In genomic region chr5:75049581-75050274, GRCh38 we compare ENCODE assay signal across 8 cellular contexts. TPM values are rescaled to one million over a fixed set of nuclear protein-coding genes. Genes with fewer than 3 reads are reported as not detected.
DNase-seq lines count a peak whose midpoint lies in the region; ATAC-seq and TF ChIP-seq lines count a peak whose summit lies in the region.

No MANE protein-coding gene starts in this region.

- H3K4me1 Mint-ChIP-seq in activated naive CD8-positive, alpha-beta T cell treated with anti-CD3 and anti-CD28 coated beads for 36 hours, result peaks cover 71% of the 10 kb centered on the region

- peak overlapping the region; percentile 87 for H3K27ac Mint-ChIP-seq in activated naive CD8-positive, alpha-beta T cell treated with anti-CD3 and anti-CD28 coated beads for 36 hours

- peaks cover 17% of the 10 kb centered on the region for H3K36me3 Mint-ChIP-seq in activated naive CD8-positive, alpha-beta T cell treated with anti-CD3 and anti-CD28 coated beads for 36 hours

- peak overlapping the region; percentile 90 for H3K4me3 Mint-ChIP-seq in activated naive CD8-positive, alpha-beta T cell treated with anti-CD3 and anti-CD28 coated beads for 36 hours

- peak; percentile 62 for DNase-seq in D341Med (ENCODE audit: low spot score)
- peak in 42 of 76 experiments; percentile 3 to 52 (median 20) for DNase-seq in HUDEP-2 (lab: John Stamatoyannopoulos, UW; ENCODE audit: unreplicated experiment in 76 of 76)
- peak; percentile 71 for DNase-seq in SK-N-MC (ENCODE audit: low read depth, low spot score)
- peak; percentile 50 for DNase-seq in activated naive CD8-positive, alpha-beta T cell treated with anti-CD3 and anti-CD28 coated beads for 36 hours
- DNase-seq in left ventricle myocardium inferior, result peak; percentile 28
- peak; percentile 28 to 36 for DNase-seq in stimulated activated CD4-positive, alpha-beta T cell treated with anti-CD3 and anti-CD28 coated beads, Interleukin-15, amount 100 ng/mL, for 1 hour (ENCODE audit: low read depth in 1 of 2, low spot score in 1 of 2)

- peaks cover 7% of the 10 kb centered on the region; the same call in 1 of the 2 replicates for H3K36me3 ChIP-seq in SK-N-MC (ENCODE audit: insufficient read depth, low read length)
- no peaks in the 10 kb centered on the region for H3K36me3 ChIP-seq in left ventricle myocardium inferior

- H3K27ac ChIP-seq in SK-N-MC (peak overlapping the region; percentile 94), left ventricle myocardium inferior (replicated peaks) (no peak overlapping the region)

- no peaks in the 10 kb centered on the region for H3K9me3 ChIP-seq in SK-N-MC (ENCODE audit: low read depth, low read length)
- H3K9me3 ChIP-seq in left ventricle myocardium inferior (replicated peaks), result no peaks in the 10 kb centered on the region

- no peaks in the 10 kb centered on the region for H3K27me3 Mint-ChIP-seq in activated naive CD8-positive, alpha-beta T cell treated with anti-CD3 and anti-CD28 coated beads for 36 hours

- no peaks in the 10 kb centered on the region for H3K9me3 Mint-ChIP-seq in activated naive CD8-positive, alpha-beta T cell treated with anti-CD3 and anti-CD28 coated beads for 36 hours

- intact Hi-C loops in left ventricle myocardium inferior (cut with micrococcal nuclease), result no loop called here

- H3K4me3 ChIP-seq in SK-N-MC, result peak overlapping the region; percentile 72
- H3K4me3 ChIP-seq in left ventricle myocardium inferior, result no peak overlapping the region

- ATAC-seq in GM19463 (IDR thresholded peaks at IDR 0.05; ENCODE audit: unreplicated experiment) (no peak), GM21825 (IDR thresholded peaks at IDR 0.05; ENCODE audit: unreplicated experiment) (no peak)

- H3K4me1 ChIP-seq in left ventricle myocardium inferior, result peaks cover 43% of the 10 kb centered on the region

- H3K27me3 ChIP-seq in left ventricle myocardium inferior (ENCODE audit: low read depth), result no peaks in the 10 kb centered on the region

- H3K9ac ChIP-seq in SK-N-MC (ENCODE audit: insufficient read length), result peak overlapping the region; percentile 54

- TF ChIP-seq CTCF in left ventricle myocardium inferior (IDR thresholded peaks at IDR 0.05; ENCODE audit: borderline replicate concordance), result peak; percentile 78

RNA-seq across cellular contexts. Expression of gene GCNT4, which starts 2.6 kb away (rescaled TPM):
- total RNA-seq in activated naive CD8-positive, alpha-beta T cell treated with anti-CD3 and anti-CD28 coated beads for 36 hours, result 1 to 10 TPM; 1.6 to 1.7 TPM
- total RNA-seq in left ventricle myocardium inferior, result 0.27 TPM

Comparison
In these comparisons a context has a peak if more than half of its experiments do, and no peak if none do; other contexts are left out.
1. DNase-seq: peak in every context shown above with its lines; median percentile 71 in SK-N-MC; 62 in D341Med; 50 in activated naive CD8-positive, alpha-beta T cell treated with anti-CD3 and anti-CD28 coated beads for 36 hours; 32 in stimulated activated CD4-positive, alpha-beta T cell treated with anti-CD3 and anti-CD28 coated beads, Interleukin-15, amount 100 ng/mL, for 1 hour; 28 in left ventricle myocardium inferior; 20 in HUDEP-2.